Comparison of ENCODE assay signal across 9 cellular contexts in the genomic region with DNA sequence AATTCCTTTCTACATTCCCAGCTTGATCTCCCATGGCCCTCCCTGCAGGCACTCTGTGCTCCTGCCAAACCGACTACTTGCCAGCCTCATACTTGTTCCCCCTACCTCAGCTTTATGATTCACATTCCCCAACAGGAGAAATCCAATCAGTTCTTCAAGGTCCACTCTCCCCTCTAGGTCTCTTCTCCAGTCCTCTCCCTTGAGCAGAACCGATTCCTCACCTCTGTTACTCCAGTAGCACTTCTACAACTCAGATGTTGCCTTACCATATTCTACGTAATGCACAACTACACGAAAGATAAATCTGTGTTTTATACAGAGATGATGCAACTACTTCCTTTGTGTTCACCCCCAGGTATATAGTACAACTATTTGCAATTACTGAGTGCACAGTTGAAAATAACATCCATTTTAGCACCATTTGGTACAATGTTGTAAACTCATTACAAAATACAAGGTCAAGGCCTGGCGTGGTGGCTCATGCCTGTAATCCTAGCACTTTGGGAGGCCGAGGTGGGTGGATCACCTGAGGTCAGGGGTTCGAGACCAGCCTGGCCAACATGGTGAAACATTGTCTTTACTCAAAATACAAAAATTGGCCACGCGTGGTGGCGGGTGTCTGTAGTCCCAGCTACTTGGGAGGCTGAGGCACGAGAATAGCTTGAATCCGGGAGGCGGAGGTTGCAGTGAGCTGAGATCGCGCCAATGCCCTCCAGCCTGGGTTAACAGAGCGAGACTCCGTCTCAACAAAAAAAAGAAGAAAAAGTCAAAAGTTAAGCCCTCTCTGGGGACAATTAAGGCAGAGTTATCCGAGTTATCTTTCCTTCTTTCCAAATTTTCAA. TPM values are rescaled to one million over a fixed set of nuclear protein-coding genes. Genes with fewer than 3 reads are reported as not detected.
A peak's percentile ranks its signal among the peaks of the same experiment; 100 is the strongest.
DNase-seq lines count a peak whose midpoint lies in the region; ATAC-seq and TF ChIP-seq lines count a peak whose summit lies in the region.
"Had no signal": no experiment of that assay in that cellular context is flagged by ENCODE, and none has a peak within 500 bp of the region (broad histone marks: within the 10 kb centered on the region; RNA-seq: fewer than 3 reads in every experiment).

No MANE protein-coding gene starts in this region.

- POLR2A ChIA-PET in AG04449 (lab: Yijun Ruan, JAX) = no interaction called here
- POLR2A ChIA-PET in naive thymus-derived CD4-positive, alpha-beta T cell (lab: Charles Lee) = interaction anchor here (0.5 to 5.7 kb wide), 8 partner anchors 12 to 214 kb away, joined by 3 to 71 read pairs (median 6); partner anchors contain the start of gene ELF1

- CTCF ChIA-PET in AG04449 (lab: Yijun Ruan, JAX) = interaction anchor here (2.4 kb wide), 1 partner anchor 164 kb away, joined by 9 read pairs; no protein-coding TSS in a partner anchor
- CTCF ChIA-PET in naive thymus-derived CD4-positive, alpha-beta T cell (lab: Charles Lee) = interaction anchor here (0.6 kb wide), 1 partner anchor 233 kb away, joined by 3 read pairs; no protein-coding TSS in a partner anchor

- TF ChIP-seq CTCF in AG04449 (IDR thresholded peaks at IDR 0.05; ENCODE audit: insufficient read depth, low read length, missing control alignments) (no peak), choroid plexus epithelial cell (conservative IDR thresholded peaks at IDR 0.05; ENCODE audit: low read depth, low read length) (no peak)

- peaks cover 47 to 86% (median 68%) of the 10 kb centered on the region in 7 donors for H3K4me1 Mint-ChIP-seq in naive thymus-derived CD4-positive, alpha-beta T cell

- H3K27ac ChIP-seq in KOPT-K1 (ENCODE audit: low read depth, low read length, poor library complexity, severe bottlenecking) = peak overlapping the region; percentile 89
- no peak overlapping the region for H3K27ac ChIP-seq in naive thymus-derived CD4-positive, alpha-beta T cell (ENCODE audit: low read depth, low read length)

- H3K36me3 ChIP-seq in KOPT-K1 (ENCODE audit: insufficient read depth, low read length) = no peaks in the 10 kb centered on the region; the same call in 1 of the 2 replicates
- H3K36me3 ChIP-seq in naive thymus-derived CD4-positive, alpha-beta T cell (ENCODE audit: control insufficient read depth in 2 of 3, insufficient read depth in 3 of 3, low read length in 3 of 3) = peaks cover 0 to 19% (median 3%) of the 10 kb centered on the region in 3 experiments

- peaks cover 0 to 10% (median 0%) of the 10 kb centered on the region in 5 donors for H3K27me3 Mint-ChIP-seq in naive thymus-derived CD4-positive, alpha-beta T cell

- H3K36me3 Mint-ChIP-seq in naive thymus-derived CD4-positive, alpha-beta T cell = peaks cover 0 to 14% (median 0%) of the 10 kb centered on the region in 5 donors

- H3K9me3 ChIP-seq in KOPT-K1 (ENCODE audit: insufficient read depth, low read length, poor library complexity, severe bottlenecking) = no peaks in the 10 kb centered on the region
- no peaks in the 10 kb centered on the region for H3K9me3 ChIP-seq in naive thymus-derived CD4-positive, alpha-beta T cell (ENCODE audit: control insufficient read depth in 2 of 3, low read length in 3 of 3)

- intact Hi-C loops in naive thymus-derived CD4-positive, alpha-beta T cell (cut with micrococcal nuclease) = no loop called here

- H3K9me3 Mint-ChIP-seq in naive thymus-derived CD4-positive, alpha-beta T cell = peaks cover 0 to 19% (median 0%) of the 10 kb centered on the region in 11 donors

- peak overlapping the region; percentile 12 to 100 (median 100) for H3K27ac Mint-ChIP-seq in naive thymus-derived CD4-positive, alpha-beta T cell

- H3K27me3 ChIP-seq in naive thymus-derived CD4-positive, alpha-beta T cell (ENCODE audit: control insufficient read depth in 2 of 2, insufficient read depth in 2 of 2, low read length in 2 of 2) = no peaks in the 10 kb centered on the region

- H3K4me1 ChIP-seq in naive thymus-derived CD4-positive, alpha-beta T cell (ENCODE audit: control insufficient read depth in 2 of 2, insufficient read depth in 2 of 2, low read length in 2 of 2) = peaks cover 0 to 17% of the 10 kb centered on the region in 2 donors

- no peak for DNase-seq in AG04449 (ENCODE audit: low read depth, low spot score)
- peak; percentile 29 for DNase-seq in choroid plexus epithelial cell (ENCODE audit: low read depth)
- no peak for DNase-seq in naive thymus-derived CD4-positive, alpha-beta T cell
- DNase-seq: stimulated activated CD4-positive, alpha-beta T cell treated with anti-CD3 and anti-CD28 coated beads, Interleukin-2, amount 100 ng/mL, for 48 hours had no signal

- peak overlapping the region; percentile 87 for H3K4me3 ChIP-seq in AG04449 (ENCODE audit: low read depth, low read length)
- peak overlapping the region; percentile 74 for H3K4me3 ChIP-seq in choroid plexus epithelial cell (ENCODE audit: low read depth, low read length)
- H3K4me3 ChIP-seq in naive thymus-derived CD4-positive, alpha-beta T cell (ENCODE audit: low read length) = no peak overlapping the region

- ATAC-seq in naive thymus-derived CD4-positive, alpha-beta T cell = no peak
- no peak for ATAC-seq in GM18873 (IDR thresholded peaks at IDR 0.05; ENCODE audit: low FRiP score, unreplicated experiment)
- ATAC-seq in GM21619 (IDR thresholded peaks at IDR 0.05; ENCODE audit: unreplicated experiment) = no peak
- ATAC-seq in GM21723 (IDR thresholded peaks at IDR 0.05; ENCODE audit: unreplicated experiment) = no peak
- ATAC-seq in GM19463 (IDR thresholded peaks at IDR 0.05; ENCODE audit: unreplicated experiment) = no peak

- H3K4me3 Mint-ChIP-seq in naive thymus-derived CD4-positive, alpha-beta T cell = peak overlapping the region; percentile 97 to 100 (median 99)

RNA-seq across cellular contexts. Expression of gene WBP4, which starts 2.9 kb away (rescaled TPM):
- total RNA-seq in naive thymus-derived CD4-positive, alpha-beta T cell = 1 to 10 TPM; 6.5 to 9.8 (median 8.6) TPM
- polyA plus RNA-seq in naive thymus-derived CD4-positive, alpha-beta T cell = 1 to 10 TPM; 2.8 to 4.8 TPM

RNA-seq across cellular contexts. Expression of gene ELF1, which starts 39.3 kb away (rescaled TPM):
- total RNA-seq in naive thymus-derived CD4-positive, alpha-beta T cell = 100 to 1,000 TPM; 117 to 193 (median 180) TPM
- polyA plus RNA-seq in naive thymus-derived CD4-positive, alpha-beta T cell = 100 to 1,000 TPM; 134 to 142 TPM
